ENCODE assay signal across 28 cellular contexts in genomic region chr2:78125042-78125441, GRCh38.
"Had no signal": no experiment of that assay in that cellular context is flagged by ENCODE, and none has a peak within 500 bp of the region (broad histone marks: within the 10 kb centered on the region; RNA-seq: fewer than 3 reads in every experiment).

No MANE protein-coding gene starts in this region.

- H3K36me3 ChIP-seq: colonic mucosa, esophagus muscularis mucosa, esophagus squamous epithelium, gastrocnemius medialis, gastroesophageal sphincter, heart left ventricle, heart right ventricle had no signal

- DNase-seq: colonic mucosa; cortex of kidney; dermis blood vessel endothelial cell; dorsolateral prefrontal cortex; effector CD4-positive, alpha-beta T cell; effector CD8-positive, alpha-beta T cell; effector memory CD4-positive, alpha-beta T cell; effector memory CD8-positive, alpha-beta T cell; endodermal cell; erythroblast; esophagus squamous epithelium; foreskin fibroblast; foreskin keratinocyte; foreskin melanocyte; gastrocnemius medialis; glutamatergic neuron; head of caudate nucleus; heart left ventricle; heart right ventricle had no signal

- H3K9me3 ChIP-seq: colonic mucosa, esophagus muscularis mucosa, gastrocnemius medialis, gastroesophageal sphincter had no signal

- H3K4me1 ChIP-seq: colonic mucosa, esophagus muscularis mucosa, esophagus squamous epithelium, foreskin keratinocyte, gastrocnemius medialis, gastroesophageal sphincter, heart left ventricle, heart right ventricle had no signal

- ATAC-seq: effector memory CD8-positive, alpha-beta T cell; esophagus mucosa; foreskin keratinocyte; gastrocnemius medialis; gastroesophageal sphincter; heart left ventricle; heart right ventricle had no signal

- H3K4me3 ChIP-seq: colonic mucosa, coronary artery, dorsolateral prefrontal cortex, esophagus muscularis mucosa, esophagus squamous epithelium, gastrocnemius medialis, gastroesophageal sphincter, heart left ventricle, heart right ventricle had no signal

- H3K27ac ChIP-seq: colonic mucosa, coronary artery, dorsolateral prefrontal cortex, epithelial cell of prostate, esophagus muscularis mucosa, esophagus squamous epithelium, foreskin keratinocyte, gastrocnemius medialis, gastroesophageal sphincter, heart left ventricle, heart right ventricle had no signal

- H3K27me3 ChIP-seq: colonic mucosa, dorsolateral prefrontal cortex, esophagus muscularis mucosa, esophagus squamous epithelium, foreskin keratinocyte, gastroesophageal sphincter, heart left ventricle, heart right ventricle had no signal

- FAIRE-seq: colon, endometrium, endothelial cell of umbilical vein, frontal cortex had no signal
